24 cellular contexts compared by ENCODE assay signal in the genomic region with DNA sequence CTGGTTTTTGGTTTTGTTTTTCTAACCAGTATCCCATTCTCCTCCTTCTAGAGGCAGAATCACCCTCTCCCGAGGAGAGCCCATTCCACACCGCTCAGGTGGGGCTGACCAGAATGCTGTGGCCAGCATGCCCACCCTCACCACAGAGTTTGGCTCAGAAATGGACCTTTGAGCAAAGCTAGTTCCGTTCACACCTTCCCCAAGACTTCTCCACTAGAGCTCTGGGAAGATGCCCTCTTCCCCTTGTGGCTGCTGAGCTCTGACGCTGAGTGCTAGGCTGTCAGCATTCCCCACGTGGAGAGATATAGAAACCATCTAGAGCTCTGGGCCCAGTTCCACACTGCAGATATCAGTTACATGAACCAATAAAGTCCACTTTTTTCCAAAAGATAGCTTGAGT. TPM values are rescaled to one million over a fixed set of nuclear protein-coding genes. Genes with fewer than 3 reads are reported as not detected.
DNase-seq lines count a peak whose midpoint lies in the region; ATAC-seq, FAIRE-seq and TF ChIP-seq lines count a peak whose summit lies in the region.
"Had no signal": no experiment of that assay in that cellular context is flagged by ENCODE, and none has a peak within 500 bp of the region (broad histone marks: within the 10 kb centered on the region; RNA-seq: fewer than 3 reads in every experiment).

No MANE protein-coding gene starts in this region.

- H3K36me3 ChIP-seq in IMR-90 (ENCODE audit: control insufficient read depth, insufficient read depth, low read length) (no peaks in the 10 kb centered on the region), WERI-Rb-1 (peaks cover 15% of the 10 kb centered on the region), heart left ventricle (no peaks in the 10 kb centered on the region), right atrium auricular region (no peaks in the 10 kb centered on the region), colonic mucosa (no peaks in the 10 kb centered on the region)
- H3K36me3 ChIP-seq: BE2C had no signal

- H3K36me3 Mint-ChIP-seq in progenitor cell of endocrine pancreas (ENCODE audit: insufficient read depth): peaks cover 9% of the 10 kb centered on the region
- H3K36me3 Mint-ChIP-seq: CD4-positive, CD25-positive, alpha-beta regulatory T cell; CD8-positive, alpha-beta memory T cell had no signal

- no peak overlapping the region for H3K9ac ChIP-seq in IMR-90 (ENCODE audit: low read depth, low read length)
- H3K9ac ChIP-seq in colonic mucosa (ENCODE audit: low read depth in 2 of 2, low read length in 2 of 2): no peak overlapping the region

- H3K4me1 Mint-ChIP-seq in progenitor cell of endocrine pancreas (ENCODE audit: low read depth): no peaks in the 10 kb centered on the region
- H3K4me1 Mint-ChIP-seq: GM23338, H9 had no signal

- no peak for FAIRE-seq in H54 (lab: Jason Lieb, UNC)
- FAIRE-seq: A204.1, GM12892, GM18507, HepG2 had no signal

- H2AK9ac ChIP-seq in IMR-90 (replicated peaks; ENCODE audit: low read depth, low read length, poor library complexity): no peak overlapping the region

- CTCF ChIA-PET in IMR-90 (lab: Yijun Ruan, JAX): interaction anchor here (0.7 kb wide), 1 partner anchor 11 kb away, joined by 3 read pairs; no protein-coding TSS in a partner anchor

- H3K4me3 ChIP-seq in IMR-90 (ENCODE audit: insufficient read depth, low read depth, low read length): no peak overlapping the region
- H3K4me3 ChIP-seq in WERI-Rb-1 (ENCODE audit: low read depth, low read length): no peak overlapping the region
- H3K4me3 ChIP-seq in heart left ventricle: no peak overlapping the region
- no peak overlapping the region for H3K4me3 ChIP-seq in right atrium auricular region
- no peak overlapping the region for H3K4me3 ChIP-seq in colonic mucosa
- H3K4me3 ChIP-seq: GM23338 had no signal

- H4K5ac ChIP-seq in IMR-90 (ENCODE audit: low read depth, low read length): no peak overlapping the region

- H3K4me1 ChIP-seq in IMR-90 (ENCODE audit: control insufficient read depth, insufficient read depth, low read length): no peaks in the 10 kb centered on the region
- H3K4me1 ChIP-seq in heart left ventricle: peaks cover 0 to 4% (median 0%) of the 10 kb centered on the region in 12 donors
- H3K4me1 ChIP-seq in right atrium auricular region: no peaks in the 10 kb centered on the region
- H3K4me1 ChIP-seq in colonic mucosa: no peaks in the 10 kb centered on the region
- H3K4me1 ChIP-seq: BE2C had no signal

- no peaks in the 10 kb centered on the region for H3K27me3 Mint-ChIP-seq in progenitor cell of endocrine pancreas
- H3K27me3 Mint-ChIP-seq: CD4-positive, CD25-positive, alpha-beta regulatory T cell; CD8-positive, alpha-beta memory T cell had no signal

- no peak overlapping the region for H3K56ac ChIP-seq in IMR-90 (ENCODE audit: extremely low read depth, insufficient read depth, low read length)

- H3K23ac ChIP-seq in IMR-90 (ENCODE audit: low read depth, low read length): no peak overlapping the region

- H2AK5ac ChIP-seq in IMR-90 (ENCODE audit: low read depth, low read length): no peak overlapping the region

- dilution Hi-C loops in IMR-90 (cut with HindIII; ENCODE audit: low sequenced_read_pairs, unreplicated experiment): no loop called here

- H3K27ac ChIP-seq in IMR-90 (ENCODE audit: insufficient read depth, low read length): no peak overlapping the region
- H3K27ac ChIP-seq in WERI-Rb-1: no peak overlapping the region
- H3K27ac ChIP-seq in heart left ventricle: no peak overlapping the region
- H3K27ac ChIP-seq in right atrium auricular region: no peak overlapping the region
- no peak overlapping the region for H3K27ac ChIP-seq in colonic mucosa

- BruUV-seq in IMR-90 (replicated peaks; lab: Mats Ljungman, UMichigan): no TSS peak

- no peak overlapping the region for H4K91ac ChIP-seq in IMR-90 (ENCODE audit: insufficient read depth, low read depth, low read length)

- H3K79me1 ChIP-seq in IMR-90 (ENCODE audit: low read depth in 1 of 2, low read length in 2 of 2): no peaks in the 10 kb centered on the region

- no peak overlapping the region for H4K8ac ChIP-seq in IMR-90 (ENCODE audit: low read depth in 2 of 2, low read length in 2 of 2)

- no peak for TF ChIP-seq RAD21 in IMR-90 (IDR thresholded peaks at IDR 0.05; ENCODE audit: low read length)

- no peak overlapping the region for H3K4me2 ChIP-seq in IMR-90 (ENCODE audit: low read depth, low read length)
- H3K4me2 ChIP-seq: GM23338 had no signal

- TF ChIP-seq POLR2A in IMR-90 (IDR thresholded peaks at IDR 0.05; ENCODE audit: low read depth, low read length) (no peak), heart left ventricle (IDR thresholded peaks at IDR 0.05) (no peak), H54 (IDR thresholded peaks at IDR 0.05; ENCODE audit: low read depth, low read length) (no peak)

- no peak overlapping the region for H3K4me3 Mint-ChIP-seq in progenitor cell of endocrine pancreas (ENCODE audit: low read depth)
- H3K4me3 Mint-ChIP-seq: CD4-positive, CD25-positive, alpha-beta regulatory T cell; CD8-positive, alpha-beta memory T cell; GM23338; H9 had no signal

- H3K4ac ChIP-seq in IMR-90 (ENCODE audit: low read depth, low read length): no peak overlapping the region

- no peak overlapping the region for H2BK15ac ChIP-seq in IMR-90 (ENCODE audit: low read depth, low read length)

- no peaks in the 10 kb centered on the region for H4K20me1 ChIP-seq in IMR-90 (ENCODE audit: insufficient read depth, low read length)

- H2BK120ac ChIP-seq in IMR-90 (ENCODE audit: low read depth, low read length): no peak overlapping the region

- H3K9me3 ChIP-seq in IMR-90 (ENCODE audit: control insufficient read depth, insufficient read depth, low read length): no peaks in the 10 kb centered on the region
- H3K9me3 ChIP-seq in WERI-Rb-1 (ENCODE audit: severe bottlenecking): no peaks in the 10 kb centered on the region
- no peaks in the 10 kb centered on the region for H3K9me3 ChIP-seq in heart left ventricle
- no peaks in the 10 kb centered on the region for H3K9me3 ChIP-seq in right atrium auricular region
- no peaks in the 10 kb centered on the region for H3K9me3 ChIP-seq in colonic mucosa
- H3K9me3 ChIP-seq: BE2C had no signal

- DNase-seq in IMR-90: peak; percentile 32
- peak; percentile 6 for DNase-seq in WERI-Rb-1
- DNase-seq in heart left ventricle: peak in 1 of 5 donors; percentile 28
- peak; percentile 54 for DNase-seq in right atrium auricular region (ENCODE audit: low spot score)
- DNase-seq in H54 (ENCODE audit: insufficient read length, low spot score): no peak
- DNase-seq in colonic mucosa: no peak
- no peak for DNase-seq in progenitor cell of endocrine pancreas (ENCODE audit: low spot score, unreplicated experiment)
- no peak for DNase-seq in GOT3 (lab: John Stamatoyannopoulos, UW)
- DNase-seq: ACHN; BE2C; C1 segment of cervical spinal cord; CD4-positive, CD25-positive, alpha-beta regulatory T cell; CD8-positive, alpha-beta memory T cell; COR-L47; DMS 273 treated with DMSO at 0.1 percent for 48 hours; DMS53; DND-41; EL; H9 had no signal

- POLR2A ChIA-PET in IMR-90 (lab: Charles Lee; ENCODE audit: unreplicated experiment): no interaction called here

- no peaks in the 10 kb centered on the region for H3K9me1 ChIP-seq in IMR-90 (ENCODE audit: insufficient read depth, low read length)

- no peak overlapping the region for H2BK20ac ChIP-seq in IMR-90 (ENCODE audit: low read depth, low read length)

- H3K27me3 ChIP-seq in IMR-90 (ENCODE audit: control insufficient read depth, insufficient read depth, low read length) (no peaks in the 10 kb centered on the region; the same call in 1 of the 2 replicates), WERI-Rb-1 (ENCODE audit: insufficient read depth, low read depth, severe bottlenecking) (no peaks in the 10 kb centered on the region), heart left ventricle (no peaks in the 10 kb centered on the region), right atrium auricular region (no peaks in the 10 kb centered on the region), colonic mucosa (no peaks in the 10 kb centered on the region)
- H3K27me3 ChIP-seq: BE2C had no signal

- in situ Hi-C loops in IMR-90 (cut with MboI; ENCODE audit: low sequenced_read_pairs): no loop called here

- no CpG with 5 or more reads among the region's 5 CpGs for WGBS in IMR-90 (ENCODE audit: extremely low coverage in 2 of 2, insufficient read length in 1 of 2), 2 experiments
- 57 to 64% (median 61%) methylated on average over 5 of the region's 5 CpGs for WGBS in heart left ventricle, 4 donors

- H3K18ac ChIP-seq in IMR-90 (ENCODE audit: low read depth, low read length): no peak overlapping the region

- H3K27ac Mint-ChIP-seq in progenitor cell of endocrine pancreas: no peak overlapping the region
- H3K27ac Mint-ChIP-seq: CD4-positive, CD25-positive, alpha-beta regulatory T cell; GM23338; H9 had no signal

- H2BK5ac ChIP-seq in IMR-90 (ENCODE audit: low read depth, low read length, poor library complexity, severe bottlenecking): no peak overlapping the region

- H3K14ac ChIP-seq in IMR-90 (replicated peaks; ENCODE audit: low read depth, low read length): no peak overlapping the region

- intact Hi-C loops in IMR-90 (cut with micrococcal nuclease) (no loop called here), heart left ventricle (cut with DNase I) (no loop called here), colonic mucosa (cut with DNase I) (no loop called here)

- H2AFZ ChIP-seq in IMR-90 (replicated peaks; ENCODE audit: low read length, poor library complexity): no peak overlapping the region
- H2AFZ ChIP-seq: GM23338 had no signal

- peaks cover 8% of the 10 kb centered on the region for H3K9me3 Mint-ChIP-seq in progenitor cell of endocrine pancreas (ENCODE audit: low read depth)
- H3K9me3 Mint-ChIP-seq: CD4-positive, CD25-positive, alpha-beta regulatory T cell; CD8-positive, alpha-beta memory T cell had no signal

- peak; percentile 55 for ATAC-seq in IMR-90 (ENCODE audit: low read depth)
- peak in 3 of 4 donors; percentile 84 to 89 (median 89) for ATAC-seq in heart left ventricle
- ATAC-seq: GM23338, HepG2 had no signal

- no peak for TF ChIP-seq CTCF in IMR-90 (conservative IDR thresholded peaks at IDR 0.05; ENCODE audit: low read depth, low read length)
- no peak for TF ChIP-seq CTCF in WERI-Rb-1 (IDR thresholded peaks at IDR 0.05; ENCODE audit: low read depth, low read length)
- no peak for TF ChIP-seq CTCF in heart left ventricle (IDR thresholded peaks at IDR 0.05)
- no peak for TF ChIP-seq CTCF in right atrium auricular region (IDR thresholded peaks at IDR 0.05)
- no peak for TF ChIP-seq CTCF in colonic mucosa (IDR thresholded peaks at IDR 0.05)
- no peak for TF ChIP-seq CTCF in progenitor cell of endocrine pancreas (IDR thresholded peaks at IDR 0.05; ENCODE audit: unreplicated experiment)

RNA-seq across cellular contexts. Expression of a gene that starts 7.9 kb away (rescaled TPM):
- total RNA-seq in IMR-90 (2012; rRNA removed) (0.18 and 0.28 TPM in 2 replicates), heart left ventricle (under 1 TPM; 0.39 to 0.99 (median 0.85) TPM), right atrium auricular region (under 1 TPM; 0.33 to 0.71 TPM), colonic mucosa (under 1 TPM; 0.84 to 0.88 TPM), progenitor cell of endocrine pancreas (6.6 and 7.4 TPM in 2 replicates)
- polyA plus RNA-seq in IMR-90 (2012; rRNA removed) (0.05 and 0.11 TPM in 2 replicates), heart left ventricle (under 1 TPM; 0.18 to 0.34 TPM)
- 0.05 and 0.21 TPM in 2 replicates for polyA plus RNA-seq in IMR-90 (2012; cell fraction: cytosol; rRNA removed)
- 0.11 and 0.12 TPM in 2 replicates for polyA plus RNA-seq in IMR-90 (2012; cell fraction: nucleus; rRNA removed; ENCODE audit: low replicate concordance)

RNA-seq across cellular contexts. Expression of a gene that starts 13.3 kb away (rescaled TPM):
- total RNA-seq in IMR-90 (2012; rRNA removed) (0.28 and 0.36 TPM in 2 replicates), heart left ventricle (10 to 100 TPM; 16.6 to 35.5 (median 20.6) TPM), right atrium auricular region (1 to 10 TPM; 5.0 to 10.0 TPM), colonic mucosa (10 to 100 TPM; 12.2 to 16.4 TPM), progenitor cell of endocrine pancreas (14.5 and 14.6 TPM in 2 replicates)
- polyA plus RNA-seq in IMR-90 (2012; rRNA removed) (0.46 and 0.48 TPM in 2 replicates), heart left ventricle (1 to 10 TPM; 3.0 to 8.9 TPM)
- 0.13 and 0.26 TPM in 2 replicates for polyA plus RNA-seq in IMR-90 (2012; cell fraction: cytosol; rRNA removed)
- 0.25 and 0.45 TPM in 2 replicates for polyA plus RNA-seq in IMR-90 (2012; cell fraction: nucleus; rRNA removed; ENCODE audit: low replicate concordance)

Comparison
In these comparisons a context has a peak if more than half of its experiments do, and no peak if none do; other contexts are left out.
1. DNase-seq: peak in IMR-90 (single experiment), WERI-Rb-1 (single experiment) and right atrium auricular region (single experiment); none in H54 (single experiment), colonic mucosa (single experiment), progenitor cell of endocrine pancreas (single experiment) and GOT3 (single experiment).